In genomic region chr22:29744902-29745301, GRCh38 we compare ENCODE assay signal across 12 cellular contexts. TPM values are rescaled to one million over a fixed set of nuclear protein-coding genes. Genes with fewer than 3 reads are reported as not detected.
DNase-seq lines count a peak whose midpoint lies in the region; ATAC-seq and TF ChIP-seq lines count a peak whose summit lies in the region.
"Had no signal": no experiment of that assay in that cellular context is flagged by ENCODE, and none has a peak within 500 bp of the region (broad histone marks: within the 10 kb centered on the region; RNA-seq: fewer than 3 reads in every experiment).

No MANE protein-coding gene starts in this region.

- ATAC-seq in HG02759 (IDR thresholded peaks at IDR 0.05; ENCODE audit: unreplicated experiment) (no peak), GM21825 (IDR thresholded peaks at IDR 0.05; ENCODE audit: unreplicated experiment) (no peak), GM19463 (IDR thresholded peaks at IDR 0.05; ENCODE audit: unreplicated experiment) (no peak), GM21390 (IDR thresholded peaks at IDR 0.05; ENCODE audit: unreplicated experiment) (no peak)
- ATAC-seq: activated T-cell treated with anti-CD3 and anti-CD28 coated beads, Interleukin-2, amount 50 U/mL, for 4 hours had no signal

- H3K4me3 ChIP-seq in astrocyte of the spinal cord (ENCODE audit: low read depth, low read length) = no peak overlapping the region

- in situ Hi-C loops in astrocyte of the spinal cord (cut with HindIII; ENCODE audit: low sequenced_read_pairs) = no loop called here

- no peak for TF ChIP-seq CTCF in astrocyte of the spinal cord (IDR thresholded peaks at IDR 0.05; ENCODE audit: low read depth, low read length)

- DNase-seq in COLO668 (lab: John Stamatoyannopoulos, UW; ENCODE audit: unreplicated experiment) (peak; percentile 27), NCI-H2029 (lab: John Stamatoyannopoulos, UW) (peak; percentile 86), astrocyte of the spinal cord (ENCODE audit: low read depth, low spot score) (peak; percentile 14), myocyte (ENCODE audit: low read depth) (peak; percentile 96)
- DNase-seq: activated T-cell treated with anti-CD3 and anti-CD28 coated beads, Interleukin-2, amount 50 U/mL, for 4 hours; CD4-positive, alpha-beta T cell; Karpas-422 had no signal

RNA-seq across cellular contexts. Expression of gene ZMAT5, which starts 21.9 kb away (rescaled TPM):
- total RNA-seq in myocyte = 37.8 and 44.5 TPM in 2 replicates
- 36.6 TPM for polyA plus RNA-seq in myocyte (2012)

RNA-seq across cellular contexts. Expression of gene UQCR10, which starts 22.3 kb away (rescaled TPM):
- 106 and 140 TPM in 2 replicates for total RNA-seq in myocyte
- 279 TPM for polyA plus RNA-seq in myocyte (2012)

RNA-seq across cellular contexts. Expression of gene CABP7, which starts 25.1 kb away (rescaled TPM):
- 0.05 and 0.16 TPM in 2 replicates for total RNA-seq in myocyte
- 0.13 TPM for polyA plus RNA-seq in myocyte (2012)
- total RNA-seq: subcutaneous adipose tissue had no signal

Comparison
In these comparisons a context has a peak if more than half of its experiments do, and no peak if none do; other contexts are left out.
1. DNase-seq: peak in every context shown above with its lines; median percentile 96 in myocyte; 86 in NCI-H2029; 27 in COLO668; 14 in astrocyte of the spinal cord.